8 cellular contexts compared by ENCODE assay signal in the genomic region with DNA sequence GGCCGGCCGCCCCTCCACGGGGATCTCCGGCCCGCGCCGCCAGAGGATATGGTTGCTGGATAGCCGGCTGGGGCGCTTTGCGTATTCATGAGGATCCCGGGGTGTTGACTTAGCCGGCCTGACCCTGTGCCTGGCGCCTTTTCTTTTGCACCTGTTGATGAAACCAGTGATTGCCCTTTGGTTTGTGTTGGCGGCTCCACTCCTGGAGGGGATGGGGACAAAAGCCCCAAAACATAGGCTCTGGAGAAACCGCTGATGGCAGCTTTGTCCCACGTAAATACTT. TPM values are rescaled to one million over a fixed set of nuclear protein-coding genes. Genes with fewer than 3 reads are reported as not detected.
DNase-seq lines count a peak whose midpoint lies in the region; ATAC-seq and TF ChIP-seq lines count a peak whose summit lies in the region.

No MANE protein-coding gene starts in this region.

- ATAC-seq in GM18505 (IDR thresholded peaks at IDR 0.05; ENCODE audit: unreplicated experiment): no peak

- H3K4me3 ChIP-seq in iPS-18a (ENCODE audit: low read length) (peak overlapping the region; percentile 55), spleen (peak overlapping the region; percentile 77 to 98 (median 86))

- TF ChIP-seq POLR2A in spleen (IDR thresholded peaks at IDR 0.05): no peak
- TF ChIP-seq POLR2A in GM18505 (IDR thresholded peaks at IDR 0.05; ENCODE audit: borderline replicate concordance, extremely low read depth, insufficient read depth, insufficient read length): no peak

- POLR2A ChIA-PET in HEK293T (lab: Yijun Ruan, JAX): interaction anchor here (1.4 to 1.5 kb wide), 2 partner anchors 44 to 658 kb away, joined by 3 to 4 read pairs; no protein-coding TSS in a partner anchor

- H3K27ac ChIP-seq in angular gyrus (ENCODE audit: low read depth, low read length) (peak overlapping the region; percentile 84), iPS-18a (ENCODE audit: low read length) (no peak overlapping the region), spleen (peak overlapping the region; percentile 74 to 88 (median 78))

- WGBS in spleen, 5 donors: 3 to 6% (median 3%) methylated on average over 15 to 16 of the region's 16 CpGs

- intact Hi-C loops in spleen (cut with DNase I; ENCODE audit: low total_unique reads): no loop called here

- CTCF ChIA-PET in HEK293T (lab: Yijun Ruan, JAX): interaction anchor here (0.8 kb wide), 1 partner anchor 17 kb away, joined by 3 read pairs; no protein-coding TSS in a partner anchor

- H3K36me3 ChIP-seq in iPS-18a (ENCODE audit: control insufficient read depth, low read depth, low read length) (no peaks in the 10 kb centered on the region), spleen (no peaks in the 10 kb centered on the region)

- H3K27me3 ChIP-seq in iPS-18a (ENCODE audit: control insufficient read depth, insufficient read depth, low read length): peaks cover 23% of the 10 kb centered on the region
- H3K27me3 ChIP-seq in spleen (replicated peaks in 1 of 7): peaks cover 0 to 16% (median 0%) of the 10 kb centered on the region in 7 donors

- H3K9ac ChIP-seq in iPS-18a (ENCODE audit: low read length): peak overlapping the region; percentile 57

- H3K4me1 ChIP-seq in iPS-18a (ENCODE audit: control insufficient read depth, low read depth, low read length) (peaks cover 24% of the 10 kb centered on the region), spleen (peaks cover 11 to 71% (median 38%) of the 10 kb centered on the region in 6 donors)

- DNase-seq in NCI-H2029 (lab: John Stamatoyannopoulos, UW) (peak; percentile 22), NCI-H2029 treated with DMSO at 0.1 percent for 48 hours (lab: John Stamatoyannopoulos, UW) (no peak), HEK293T (ENCODE audit: extremely low spot score) (peak; percentile 52), NCI-H526 (lab: John Stamatoyannopoulos, UW) (peak; percentile 74 to 93), spleen (no peak)

- H3K9me3 ChIP-seq in iPS-18a (ENCODE audit: control insufficient read depth, low read depth, low read length) (no peaks in the 10 kb centered on the region), spleen (no peaks in the 10 kb centered on the region)

- TF ChIP-seq CTCF in spleen (IDR thresholded peaks at IDR 0.05 in 8 of 11, conservative IDR thresholded peaks at IDR 0.05 in 3 of 11): no peak

TF ChIP-seq in HEK293T, 16 proteins besides CTCF, POLR2A, EP300 and RAD21:
- TF ChIP-seq FOXK2 (IDR thresholded peaks at IDR 0.05): no peak
- no peak for TF ChIP-seq TARDBP (IDR thresholded peaks at IDR 0.05)
- TF ChIP-seq SUZ12 (IDR thresholded peaks at IDR 0.05): no peak

RNA-seq across cellular contexts. Expression of a gene that starts 0.6 kb away (rescaled TPM):
- 10 to 100 TPM in 5 of 7 donors, 1 to 10 TPM in 2; 6.7 to 34.0 (median 11.9) TPM for total RNA-seq in spleen
- 1 to 10 TPM; 2.4 to 2.8 (median 2.6) TPM for polyA plus RNA-seq in spleen

Comparison
In these comparisons a context has a peak if more than half of its experiments do, and no peak if none do; other contexts are left out.
1. DNase-seq: peak in NCI-H2029 (single experiment), HEK293T (single experiment) and NCI-H526 (2 of 2); none in NCI-H2029 treated with DMSO at 0.1 percent for 48 hours (single experiment) and spleen (single experiment).